Comparison of ENCODE assay signal across 13 cellular contexts in genomic region chr9:37976714-37977477, GRCh38.
DNase-seq lines count a peak whose midpoint lies in the region; ATAC-seq and TF ChIP-seq lines count a peak whose summit lies in the region.
"Had no signal": no experiment of that assay in that cellular context is flagged by ENCODE, and none has a peak within 500 bp of the region (broad histone marks: within the 10 kb centered on the region; RNA-seq: fewer than 3 reads in every experiment).

No MANE protein-coding gene starts in this region.

- H3K9me3 ChIP-seq in heart left ventricle (no peaks in the 10 kb centered on the region), gastroesophageal sphincter (no peaks in the 10 kb centered on the region), thoracic aorta (no peaks in the 10 kb centered on the region), gastrocnemius medialis (no peaks in the 10 kb centered on the region)

- TF ChIP-seq POLR2A in heart left ventricle (IDR thresholded peaks at IDR 0.05) (no peak), gastroesophageal sphincter (IDR thresholded peaks at IDR 0.05) (no peak), gastrocnemius medialis (IDR thresholded peaks at IDR 0.05) (no peak)

- intact Hi-C loops in heart left ventricle (cut with DNase I) (no loop called here), Right ventricle myocardium superior (cut with DNase I) (no loop called here), gastrocnemius medialis (cut with DNase I; ENCODE audit: low total_unique reads) (no loop called here)

- peaks cover 0 to 27% (median 12%) of the 10 kb centered on the region in 9 donors for H3K36me3 ChIP-seq in heart left ventricle
- peaks cover 0 to 25% of the 10 kb centered on the region in 2 donors for H3K36me3 ChIP-seq in gastroesophageal sphincter
- peaks cover 2% of the 10 kb centered on the region for H3K36me3 ChIP-seq in thoracic aorta
- H3K36me3 ChIP-seq in gastrocnemius medialis, result no peaks in the 10 kb centered on the region

- ATAC-seq in heart left ventricle (peak in 3 of 4 donors; percentile 53 to 86 (median 71)), Right ventricle myocardium superior (ENCODE audit: poor library complexity) (no peak), gastroesophageal sphincter (peak; percentile 65), thoracic aorta (ENCODE audit: insufficient number of reproducible peaks, low FRiP score, low read depth) (peak; percentile 40), gastrocnemius medialis (no peak)
- ATAC-seq: left lobe of liver; stimulated activated effector memory CD8-positive, alpha-beta T cell treated with anti-CD3 and anti-CD28 coated beads, Interleukin-12 subunit alpha, Interleukin-12 subunit beta, amount 100 ng/mL, for 72 hours had no signal

- TF ChIP-seq CTCF in heart left ventricle (IDR thresholded peaks at IDR 0.05) (no peak), gastroesophageal sphincter (IDR thresholded peaks at IDR 0.05) (no peak), thoracic aorta (IDR thresholded peaks at IDR 0.05) (no peak), gastrocnemius medialis (IDR thresholded peaks at IDR 0.05 in 4 of 5, conservative IDR thresholded peaks at IDR 0.05 in 1 of 5) (no peak)

- 72 to 75% (median 73%) methylated on average over 8 of the region's 8 CpGs for WGBS in heart left ventricle, 4 donors
- 49 to 51% methylated on average over 7 to 8 of the region's 8 CpGs for WGBS in gastroesophageal sphincter (ENCODE audit: low coverage in 1 of 2), 2 donors

- no peak overlapping the region for H3K4me3 ChIP-seq in heart left ventricle
- no peak overlapping the region for H3K4me3 ChIP-seq in gastroesophageal sphincter
- H3K4me3 ChIP-seq in thoracic aorta, result no peak overlapping the region
- no peak overlapping the region for H3K4me3 ChIP-seq in gastrocnemius medialis

- in situ Hi-C loops in gastrocnemius medialis (cut with MboI; ENCODE audit: low sequenced_read_pairs in 4 of 4), result loop anchor here in 1 of 4 donors (10.0 kb wide), 1 partner anchor 62 kb away; no protein-coding TSS in a partner anchor

- DNase-seq in heart left ventricle, result peak in 2 of 5 donors; percentile 21 to 38
- DNase-seq in Right ventricle myocardium superior, result no peak
- peak; percentile 55 for DNase-seq in amniotic stem cell (lab: John Stamatoyannopoulos, UW)
- peak; percentile 39 for DNase-seq in thoracic aorta (ENCODE audit: low spot score)
- no peak for DNase-seq in gastrocnemius medialis
- DNase-seq in DMS 273 (lab: John Stamatoyannopoulos, UW; ENCODE audit: unreplicated experiment), result no peak
- no peak for DNase-seq in effector CD4-positive, alpha-beta T cell
- DNase-seq: effector memory CD4-positive, alpha-beta T cell; NCI-H510A treated with DMSO at 0.1 percent for 48 hours; T-helper 2 cell had no signal

- TF ChIP-seq EP300 in gastroesophageal sphincter (IDR thresholded peaks at IDR 0.05), result no peak

- no peaks in the 10 kb centered on the region for H3K27me3 ChIP-seq in heart left ventricle
- no peaks in the 10 kb centered on the region for H3K27me3 ChIP-seq in gastroesophageal sphincter
- H3K27me3 ChIP-seq in thoracic aorta (replicated peaks; ENCODE audit: insufficient read depth), result no peaks in the 10 kb centered on the region
- H3K27me3 ChIP-seq in gastrocnemius medialis, result no peaks in the 10 kb centered on the region

- H3K27ac ChIP-seq in heart left ventricle (peak overlapping the region in 2 of 12 donors; percentile 17 to 35), gastroesophageal sphincter (peak overlapping the region in 1 of 4 donors; percentile 3), thoracic aorta (peak overlapping the region in 1 of 2 donors; percentile 45), gastrocnemius medialis (no peak overlapping the region)

- peaks cover 0 to 23% (median 3%) of the 10 kb centered on the region in 12 donors for H3K4me1 ChIP-seq in heart left ventricle
- no peaks in the 10 kb centered on the region for H3K4me1 ChIP-seq in gastroesophageal sphincter
- H3K4me1 ChIP-seq in thoracic aorta (ENCODE audit: control insufficient read depth in 1 of 2, low read depth in 2 of 2), result peaks cover 10 to 13% of the 10 kb centered on the region in 2 donors
- no peaks in the 10 kb centered on the region for H3K4me1 ChIP-seq in gastrocnemius medialis

Comparison
In these comparisons a context has a peak if more than half of its experiments do, and no peak if none do; other contexts are left out.
1. ATAC-seq: peak in heart left ventricle (3 of 4), gastroesophageal sphincter (single experiment) and thoracic aorta (single experiment); none in Right ventricle myocardium superior (single experiment) and gastrocnemius medialis (0 of 2).
2. DNase-seq: peak in amniotic stem cell (single experiment) and thoracic aorta (single experiment); none in Right ventricle myocardium superior (single experiment), gastrocnemius medialis (0 of 2), DMS 273 (single experiment) and effector CD4-positive, alpha-beta T cell (single experiment).